ENCODE assay signal across 8 cellular contexts in genomic region chr5:181207214-181207959, GRCh38.
DNase-seq lines count a peak whose midpoint lies in the region; ATAC-seq, FAIRE-seq and TF ChIP-seq lines count a peak whose summit lies in the region.

No MANE protein-coding gene starts in this region.

- peak; percentile 85 for DNase-seq in DND-41
- DNase-seq in coronary artery (ENCODE audit: low spot score), result no peak
- peak; percentile 77 for DNase-seq in medulla oblongata (ENCODE audit: extremely low spot score)
- DNase-seq in stimulated activated CD8-positive, alpha-beta memory T cell treated with anti-CD3 and anti-CD28 coated beads, Interleukin-15, amount 100 ng/mL, for 24 hours (ENCODE audit: low read depth), result peak; percentile 87
- DNase-seq in SHP77 treated with DMSO at 0.1 percent for 48 hours (lab: John Stamatoyannopoulos, UW), result no peak

- H3K4me3 ChIP-seq in DND-41 (ENCODE audit: low read depth in 1 of 2, low read length in 2 of 2) (peak overlapping the region; percentile 32 to 64; a peak in 3 of 4 replicates), coronary artery (peak overlapping the region; percentile 82)

- H2AFZ ChIP-seq in DND-41 (ENCODE audit: low read depth, low read length), result peak overlapping the region; percentile 72

- H3K27ac ChIP-seq in DND-41 (ENCODE audit: low read length) (peak overlapping the region; percentile 52), coronary artery (peak overlapping the region; percentile 72 to 92)

- TF ChIP-seq CTCF in DND-41 (IDR thresholded peaks at IDR 0.05; ENCODE audit: borderline replicate concordance, extremely low read depth, low read length, poor library complexity, severe bottlenecking), result no peak
- no peak for TF ChIP-seq CTCF in coronary artery (IDR thresholded peaks at IDR 0.05)

- H3K9me3 ChIP-seq in DND-41 (ENCODE audit: insufficient read depth, low read length, severe bottlenecking), result no peaks in the 10 kb centered on the region

- peaks cover 49% of the 10 kb centered on the region for H3K4me1 ChIP-seq in DND-41 (ENCODE audit: insufficient read depth, low read length)

- no peaks in the 10 kb centered on the region for H3K36me3 ChIP-seq in DND-41 (ENCODE audit: insufficient read depth, low read length)

- peak overlapping the region; percentile 73 for H3K4me2 ChIP-seq in DND-41 (ENCODE audit: insufficient read depth, low read length)

- peaks cover 36% of the 10 kb centered on the region for H3K27me3 ChIP-seq in DND-41 (ENCODE audit: insufficient read depth, low read length, poor library complexity)

- 0 out of 2 replicates have a peak, but pooled peaks cover 3% of the 10 kb centered on the region for H4K20me1 ChIP-seq in DND-41 (ENCODE audit: insufficient read depth, low read length)

- peak; percentile 55 for ATAC-seq in DND-41 (ENCODE audit: insufficient read depth, low read depth)
- ATAC-seq in HG02943 (IDR thresholded peaks at IDR 0.05; ENCODE audit: low read depth, unreplicated experiment), result peak; percentile 45
- no peak for ATAC-seq in GM21825 (IDR thresholded peaks at IDR 0.05; ENCODE audit: unreplicated experiment)

- peak overlapping the region; percentile 58 for H3K9ac ChIP-seq in DND-41 (ENCODE audit: low read depth, low read length)

- H3K79me2 ChIP-seq in DND-41 (ENCODE audit: insufficient read depth, low read length), result no peaks in the 10 kb centered on the region

- peak; percentile 67 for FAIRE-seq in TTC549 (lab: Jason Lieb, UNC)

Comparison
In these comparisons a context has a peak if more than half of its experiments do, and no peak if none do; other contexts are left out.
1. DNase-seq: peak in DND-41 (single experiment), medulla oblongata (single experiment) and stimulated activated CD8-positive, alpha-beta memory T cell treated with anti-CD3 and anti-CD28 coated beads, Interleukin-15, amount 100 ng/mL, for 24 hours (single experiment); none in coronary artery (single experiment) and SHP77 treated with DMSO at 0.1 percent for 48 hours (single experiment).